1 cellular context compared by ENCODE assay signal in genomic region chr15:63509056-63509696, GRCh38.
A peak's percentile ranks its signal among the peaks of the same experiment; 100 is the strongest.
TF ChIP-seq lines count a peak whose summit lies in the region.

No MANE protein-coding gene starts in this region.

TF ChIP-seq in K562, 482 proteins besides CTCF, POLR2A, EP300 and RAD21 (continued from another document):
- TF ChIP-seq, protein P1, sequence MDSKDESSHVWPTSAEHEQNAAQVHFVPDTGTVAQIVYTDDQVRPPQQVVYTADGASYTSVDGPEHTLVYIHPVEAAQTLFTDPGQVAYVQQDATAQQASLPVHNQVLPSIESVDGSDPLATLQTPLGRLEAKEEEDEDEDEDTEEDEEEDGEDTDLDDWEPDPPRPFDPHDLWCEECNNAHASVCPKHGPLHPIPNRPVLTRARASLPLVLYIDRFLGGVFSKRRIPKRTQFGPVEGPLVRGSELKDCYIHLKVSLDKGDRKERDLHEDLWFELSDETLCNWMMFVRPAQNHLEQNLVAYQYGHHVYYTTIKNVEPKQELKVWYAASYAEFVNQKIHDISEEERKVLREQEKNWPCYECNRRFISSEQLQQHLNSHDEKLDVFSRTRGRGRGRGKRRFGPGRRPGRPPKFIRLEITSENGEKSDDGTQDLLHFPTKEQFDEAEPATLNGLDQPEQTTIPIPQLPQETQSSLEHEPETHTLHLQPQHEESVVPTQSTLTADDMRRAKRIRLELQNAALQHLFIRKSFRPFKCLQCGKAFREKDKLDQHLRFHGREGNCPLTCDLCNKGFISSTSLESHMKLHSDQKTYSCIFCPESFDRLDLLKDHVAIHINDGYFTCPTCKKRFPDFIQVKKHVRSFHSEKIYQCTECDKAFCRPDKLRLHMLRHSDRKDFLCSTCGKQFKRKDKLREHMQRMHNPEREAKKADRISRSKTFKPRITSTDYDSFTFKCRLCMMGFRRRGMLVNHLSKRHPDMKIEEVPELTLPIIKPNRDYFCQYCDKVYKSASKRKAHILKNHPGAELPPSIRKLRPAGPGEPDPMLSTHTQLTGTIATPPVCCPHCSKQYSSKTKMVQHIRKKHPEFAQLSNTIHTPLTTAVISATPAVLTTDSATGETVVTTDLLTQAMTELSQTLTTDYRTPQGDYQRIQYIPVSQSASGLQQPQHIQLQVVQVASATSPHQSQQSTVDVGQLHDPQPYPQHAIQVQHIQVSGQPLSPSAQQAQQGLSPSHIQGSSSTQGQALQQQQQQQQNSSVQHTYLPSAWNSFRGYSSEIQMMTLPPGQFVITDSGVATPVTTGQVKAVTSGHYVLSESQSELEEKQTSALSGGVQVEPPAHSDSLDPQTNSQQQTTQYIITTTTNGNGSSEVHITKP (IDR thresholded peaks at IDR 0.05; ENCODE audit: partially characterized antibody): no peak
- 0 out of 2 replicates have a peak, but pooled peaks have one; percentile 62 for TF ChIP-seq ZNF217 (CRISPR knock-in tag; IDR thresholded peaks at IDR 0.05)
- TF ChIP-seq, protein P2, sequence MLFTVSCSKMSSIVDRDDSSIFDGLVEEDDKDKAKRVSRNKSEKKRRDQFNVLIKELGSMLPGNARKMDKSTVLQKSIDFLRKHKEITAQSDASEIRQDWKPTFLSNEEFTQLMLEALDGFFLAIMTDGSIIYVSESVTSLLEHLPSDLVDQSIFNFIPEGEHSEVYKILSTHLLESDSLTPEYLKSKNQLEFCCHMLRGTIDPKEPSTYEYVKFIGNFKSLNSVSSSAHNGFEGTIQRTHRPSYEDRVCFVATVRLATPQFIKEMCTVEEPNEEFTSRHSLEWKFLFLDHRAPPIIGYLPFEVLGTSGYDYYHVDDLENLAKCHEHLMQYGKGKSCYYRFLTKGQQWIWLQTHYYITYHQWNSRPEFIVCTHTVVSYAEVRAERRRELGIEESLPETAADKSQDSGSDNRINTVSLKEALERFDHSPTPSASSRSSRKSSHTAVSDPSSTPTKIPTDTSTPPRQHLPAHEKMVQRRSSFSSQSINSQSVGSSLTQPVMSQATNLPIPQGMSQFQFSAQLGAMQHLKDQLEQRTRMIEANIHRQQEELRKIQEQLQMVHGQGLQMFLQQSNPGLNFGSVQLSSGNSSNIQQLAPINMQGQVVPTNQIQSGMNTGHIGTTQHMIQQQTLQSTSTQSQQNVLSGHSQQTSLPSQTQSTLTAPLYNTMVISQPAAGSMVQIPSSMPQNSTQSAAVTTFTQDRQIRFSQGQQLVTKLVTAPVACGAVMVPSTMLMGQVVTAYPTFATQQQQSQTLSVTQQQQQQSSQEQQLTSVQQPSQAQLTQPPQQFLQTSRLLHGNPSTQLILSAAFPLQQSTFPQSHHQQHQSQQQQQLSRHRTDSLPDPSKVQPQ (CRISPR knock-in tag; IDR thresholded peaks at IDR 0.05; ENCODE audit: borderline replicate concordance): no peak
- TF ChIP-seq, protein P3, sequence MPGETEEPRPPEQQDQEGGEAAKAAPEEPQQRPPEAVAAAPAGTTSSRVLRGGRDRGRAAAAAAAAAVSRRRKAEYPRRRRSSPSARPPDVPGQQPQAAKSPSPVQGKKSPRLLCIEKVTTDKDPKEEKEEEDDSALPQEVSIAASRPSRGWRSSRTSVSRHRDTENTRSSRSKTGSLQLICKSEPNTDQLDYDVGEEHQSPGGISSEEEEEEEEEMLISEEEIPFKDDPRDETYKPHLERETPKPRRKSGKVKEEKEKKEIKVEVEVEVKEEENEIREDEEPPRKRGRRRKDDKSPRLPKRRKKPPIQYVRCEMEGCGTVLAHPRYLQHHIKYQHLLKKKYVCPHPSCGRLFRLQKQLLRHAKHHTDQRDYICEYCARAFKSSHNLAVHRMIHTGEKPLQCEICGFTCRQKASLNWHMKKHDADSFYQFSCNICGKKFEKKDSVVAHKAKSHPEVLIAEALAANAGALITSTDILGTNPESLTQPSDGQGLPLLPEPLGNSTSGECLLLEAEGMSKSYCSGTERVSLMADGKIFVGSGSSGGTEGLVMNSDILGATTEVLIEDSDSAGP (CRISPR knock-in tag; IDR thresholded peaks at IDR 0.05): no peak
- no peak for TF ChIP-seq NR4A1 (CRISPR knock-in tag; IDR thresholded peaks at IDR 0.05)
- TF ChIP-seq NR4A1 (tag; IDR thresholded peaks at IDR 0.05): no peak
- no peak for TF ChIP-seq TRIM28 (IDR thresholded peaks at IDR 0.05)
- no peak for TF ChIP-seq ETV6 (IDR thresholded peaks at IDR 0.05; ENCODE audit: borderline replicate concordance in 1 of 2, low read depth in 2 of 2, low read length in 1 of 2)
- peak; percentile 78; the same call in 1 of the 2 replicates for TF ChIP-seq ETV6 (CRISPR knock-in tag; IDR thresholded peaks at IDR 0.05; ENCODE audit: borderline replicate concordance)
- TF ChIP-seq PHB (CRISPR knock-in tag; IDR thresholded peaks at IDR 0.05): no peak
- peak in 1 of 2 experiments; percentile 95; a peak in 2 of 4 replicates for TF ChIP-seq MCM7 (IDR thresholded peaks at IDR 0.05)
- TF ChIP-seq PREB (CRISPR knock-in tag; IDR thresholded peaks at IDR 0.05): no peak
- no peak for TF ChIP-seq KDM5B (IDR thresholded peaks at IDR 0.05; ENCODE audit: insufficient replicate concordance, low read depth, low read length)
- TF ChIP-seq, protein P4, sequence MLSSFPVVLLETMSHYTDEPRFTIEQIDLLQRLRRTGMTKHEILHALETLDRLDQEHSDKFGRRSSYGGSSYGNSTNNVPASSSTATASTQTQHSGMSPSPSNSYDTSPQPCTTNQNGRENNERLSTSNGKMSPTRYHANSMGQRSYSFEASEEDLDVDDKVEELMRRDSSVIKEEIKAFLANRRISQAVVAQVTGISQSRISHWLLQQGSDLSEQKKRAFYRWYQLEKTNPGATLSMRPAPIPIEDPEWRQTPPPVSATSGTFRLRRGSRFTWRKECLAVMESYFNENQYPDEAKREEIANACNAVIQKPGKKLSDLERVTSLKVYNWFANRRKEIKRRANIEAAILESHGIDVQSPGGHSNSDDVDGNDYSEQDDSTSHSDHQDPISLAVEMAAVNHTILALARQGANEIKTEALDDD (IDR thresholded peaks at IDR 0.05): peak; percentile 11; the same call in 1 of the 2 replicates
- TF ChIP-seq SMARCA4 (IDR thresholded peaks at IDR 0.05): no peak
- TF ChIP-seq USF1 (CRISPR knock-in tag; IDR thresholded peaks at IDR 0.05): no peak
- TF ChIP-seq, protein P5, sequence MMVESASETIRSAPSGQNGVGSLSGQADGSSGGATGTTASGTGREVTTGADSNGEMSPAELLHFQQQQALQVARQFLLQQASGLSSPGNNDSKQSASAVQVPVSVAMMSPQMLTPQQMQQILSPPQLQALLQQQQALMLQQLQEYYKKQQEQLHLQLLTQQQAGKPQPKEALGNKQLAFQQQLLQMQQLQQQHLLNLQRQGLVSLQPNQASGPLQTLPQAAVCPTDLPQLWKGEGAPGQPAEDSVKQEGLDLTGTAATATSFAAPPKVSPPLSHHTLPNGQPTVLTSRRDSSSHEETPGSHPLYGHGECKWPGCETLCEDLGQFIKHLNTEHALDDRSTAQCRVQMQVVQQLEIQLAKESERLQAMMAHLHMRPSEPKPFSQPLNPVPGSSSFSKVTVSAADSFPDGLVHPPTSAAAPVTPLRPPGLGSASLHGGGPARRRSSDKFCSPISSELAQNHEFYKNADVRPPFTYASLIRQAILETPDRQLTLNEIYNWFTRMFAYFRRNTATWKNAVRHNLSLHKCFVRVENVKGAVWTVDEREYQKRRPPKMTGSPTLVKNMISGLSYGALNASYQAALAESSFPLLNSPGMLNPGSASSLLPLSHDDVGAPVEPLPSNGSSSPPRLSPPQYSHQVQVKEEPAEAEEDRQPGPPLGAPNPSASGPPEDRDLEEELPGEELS (CRISPR knock-in tag; IDR thresholded peaks at IDR 0.05; ENCODE audit: borderline replicate concordance): peak; percentile 71; the same call in 1 of the 2 replicates
- no peak for TF ChIP-seq FUS (optimal IDR thresholded peaks at IDR 0.05; ENCODE audit: low read depth, low read length)
- peak; percentile 97 for TF ChIP-seq DACH1 (IDR thresholded peaks at IDR 0.05; ENCODE audit: partially characterized antibody)
- no peak for TF ChIP-seq TBP (optimal IDR thresholded peaks at IDR 0.05; ENCODE audit: low read depth, low read length)
- TF ChIP-seq IRF1 (CRISPR knock-in tag; IDR thresholded peaks at IDR 0.05; ENCODE audit: borderline replicate concordance): 0 out of 2 replicates have a peak, but pooled peaks have one; percentile 50
- TF ChIP-seq STAT5A (IDR thresholded peaks at IDR 0.05; ENCODE audit: borderline replicate concordance, low read length): no peak
- TF ChIP-seq ZNF431 (CRISPR knock-in tag; IDR thresholded peaks at IDR 0.05): 0 out of 2 replicates have a peak, but pooled peaks have one; percentile 59
- TF ChIP-seq, protein P6, sequence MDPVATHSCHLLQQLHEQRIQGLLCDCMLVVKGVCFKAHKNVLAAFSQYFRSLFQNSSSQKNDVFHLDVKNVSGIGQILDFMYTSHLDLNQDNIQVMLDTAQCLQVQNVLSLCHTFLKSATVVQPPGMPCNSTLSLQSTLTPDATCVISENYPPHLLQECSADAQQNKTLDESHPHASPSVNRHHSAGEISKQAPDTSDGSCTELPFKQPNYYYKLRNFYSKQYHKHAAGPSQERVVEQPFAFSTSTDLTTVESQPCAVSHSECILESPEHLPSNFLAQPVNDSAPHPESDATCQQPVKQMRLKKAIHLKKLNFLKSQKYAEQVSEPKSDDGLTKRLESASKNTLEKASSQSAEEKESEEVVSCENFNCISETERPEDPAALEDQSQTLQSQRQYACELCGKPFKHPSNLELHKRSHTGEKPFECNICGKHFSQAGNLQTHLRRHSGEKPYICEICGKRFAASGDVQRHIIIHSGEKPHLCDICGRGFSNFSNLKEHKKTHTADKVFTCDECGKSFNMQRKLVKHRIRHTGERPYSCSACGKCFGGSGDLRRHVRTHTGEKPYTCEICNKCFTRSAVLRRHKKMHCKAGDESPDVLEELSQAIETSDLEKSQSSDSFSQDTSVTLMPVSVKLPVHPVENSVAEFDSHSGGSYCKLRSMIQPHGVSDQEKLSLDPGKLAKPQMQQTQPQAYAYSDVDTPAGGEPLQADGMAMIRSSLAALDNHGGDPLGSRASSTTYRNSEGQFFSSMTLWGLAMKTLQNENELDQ (CRISPR knock-in tag; IDR thresholded peaks at IDR 0.05; ENCODE audit: borderline replicate concordance): 0 out of 2 replicates have a peak, but pooled peaks have one; percentile 54
